ENCODE assay signal across 8 cellular contexts in the genomic region with DNA sequence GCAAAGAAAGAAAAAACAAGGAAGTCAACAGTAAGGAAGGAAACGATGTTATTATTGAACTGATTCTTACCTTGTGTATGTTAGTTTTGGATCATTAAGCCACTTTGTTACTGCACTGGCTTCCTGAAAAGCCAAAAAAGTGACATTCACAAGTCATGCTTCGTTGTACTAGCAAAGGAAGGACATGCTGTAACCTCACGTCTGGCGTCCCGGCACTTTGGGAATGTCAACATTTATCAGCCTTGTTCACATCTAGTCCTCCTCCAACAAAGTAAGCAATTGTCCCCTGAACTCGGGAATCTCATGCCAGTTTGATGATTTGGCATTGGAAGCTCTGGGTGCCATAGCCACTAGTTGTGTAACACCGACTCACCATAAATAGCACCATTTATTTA. TPM values are rescaled to one million over a fixed set of nuclear protein-coding genes. Genes with fewer than 3 reads are reported as not detected.
DNase-seq lines count a peak whose midpoint lies in the region; ATAC-seq, FAIRE-seq and TF ChIP-seq lines count a peak whose summit lies in the region.

No MANE protein-coding gene starts in this region.

- TF ChIP-seq POLR2A in K562 (conservative IDR thresholded peaks at IDR 0.05): no peak

- no peaks in the 10 kb centered on the region for H3K9me1 ChIP-seq in K562 (ENCODE audit: control insufficient read depth, insufficient read depth, low read length)

- intact Hi-C loops in K562 (cut with micrococcal nuclease): no loop called here
- intact Hi-C loops in posterior cingulate gyrus (cut with DNase I): no loop called here

- TF ChIP-seq CTCF in K562 (IDR thresholded peaks at IDR 0.05 in 2 of 3, conservative IDR thresholded peaks at IDR 0.05 in 1 of 3; ENCODE audit: insufficient read depth in 2 of 3, low read depth in 1 of 3, low read length in 3 of 3): no peak

- ATAC-seq in K562 (no peak), HG03571 (IDR thresholded peaks at IDR 0.05; ENCODE audit: unreplicated experiment) (no peak)

- no peaks in the 10 kb centered on the region for H3K79me2 ChIP-seq in ACC112 (ENCODE audit: control insufficient read depth, insufficient read depth, low read length, unreplicated experiment)
- H3K79me2 ChIP-seq in K562 (ENCODE audit: control insufficient read depth, insufficient read depth, low read length): peaks cover 3% of the 10 kb centered on the region; the same call in 1 of the 3 replicates

- H3K4me3 ChIP-seq in ACC112 (ENCODE audit: low read depth, low read length): peak overlapping the region; percentile 82
- peak overlapping the region; percentile 62 for H3K4me3 ChIP-seq in HUES48 (ENCODE audit: low read depth, low read length)
- H3K4me3 ChIP-seq in K562: peak overlapping the region; percentile 67
- H3K4me3 ChIP-seq in mononuclear cell (ENCODE audit: low read length): peak overlapping the region; percentile 75

- peaks cover 11% of the 10 kb centered on the region; the same call in 1 of the 2 replicates for H3K36me3 ChIP-seq in ACC112 (ENCODE audit: insufficient read depth, low read length)
- peaks cover 9% of the 10 kb centered on the region for H3K36me3 ChIP-seq in HUES48 (ENCODE audit: control insufficient read depth, insufficient read depth, low read length)
- peaks cover 15% of the 10 kb centered on the region; the same call in 2 of the 3 replicates for H3K36me3 ChIP-seq in K562 (ENCODE audit: control insufficient read depth, insufficient read depth, low read length)

- H3K27me3 ChIP-seq in ACC112 (ENCODE audit: insufficient read depth, low read length) (no peaks in the 10 kb centered on the region), HUES48 (ENCODE audit: control insufficient read depth, insufficient read depth, low read length) (peaks cover 9% of the 10 kb centered on the region), K562 (ENCODE audit: control insufficient read depth in 2 of 2, insufficient read depth in 2 of 2, low read length in 2 of 2) (no peaks in the 10 kb centered on the region), mononuclear cell (ENCODE audit: insufficient read depth, low read length) (no peaks in the 10 kb centered on the region)

- no peaks in the 10 kb centered on the region for H3K9me3 ChIP-seq in HUES48 (ENCODE audit: control insufficient read depth, insufficient read depth, low read length)
- H3K9me3 ChIP-seq in K562 (replicated peaks; ENCODE audit: control insufficient read depth, insufficient read depth, low read depth, low read length): no peaks in the 10 kb centered on the region
- no peaks in the 10 kb centered on the region for H3K9me3 ChIP-seq in mononuclear cell (ENCODE audit: low read depth, low read length)

- H4K20me1 ChIP-seq in K562 (replicated peaks; ENCODE audit: control insufficient read depth, insufficient read depth, low read length): no peaks in the 10 kb centered on the region

- in situ Hi-C loops in K562 (cut with MboI): no loop called here

- peak overlapping the region; percentile 91 for H3K4me2 ChIP-seq in K562 (ENCODE audit: insufficient read depth, low read length)

- no peak for TF ChIP-seq RAD21 in K562 (CRISPR knock-in tag; conservative IDR thresholded peaks at IDR 0.05 in 1 of 2, IDR thresholded peaks at IDR 0.05 in 1 of 2)

- CTCF ChIA-PET in K562 (lab: Yijun Ruan, JAX; ENCODE audit: low intra/inter-chr PET ratio): interaction anchor here (0.6 kb wide), 2 partner anchors 35 to 86 kb away, joined by 3 to 6 read pairs; no protein-coding TSS in a partner anchor

- WGBS in K562 (ENCODE audit: insufficient coverage, low coverage, missing lambda C conversion rate): 46% methylated on average over 7 of the region's 7 CpGs

- H3K9ac ChIP-seq in HUES48 (ENCODE audit: low read depth, low read length) (no peak overlapping the region), K562 (ENCODE audit: insufficient read depth in 1 of 2, low read depth in 2 of 2, low read length in 2 of 2) (peak overlapping the region in 1 of 2 experiments; percentile 85; a peak in 2 of 4 replicates)

- H2AFZ ChIP-seq in ACC112 (ENCODE audit: low read length, unreplicated experiment) (peak overlapping the region; percentile 97), K562 (ENCODE audit: low read depth, low read length) (peak overlapping the region; percentile 96)

- H3K27ac ChIP-seq in ACC112 (ENCODE audit: low read depth, low read length) (no peak overlapping the region), HUES48 (ENCODE audit: low read depth, low read length) (no peak overlapping the region), K562 (ENCODE audit: extremely low read depth, low read depth, low read length) (peak overlapping the region; percentile 72)

- no TSS peak for BruUV-seq in K562 (replicated peaks; lab: Mats Ljungman, UMichigan)

- H3K4me1 ChIP-seq in ACC112 (ENCODE audit: control insufficient read depth, insufficient read depth, low read length, unreplicated experiment) (peaks cover 22% of the 10 kb centered on the region), HUES48 (ENCODE audit: control insufficient read depth, insufficient read depth, low read length) (peaks cover 6% of the 10 kb centered on the region; the same call in 1 of the 2 replicates), K562 (replicated peaks in 1 of 2; ENCODE audit: control insufficient read depth in 2 of 2, insufficient read depth in 2 of 2, low read length in 2 of 2) (peaks cover 12 to 18% of the 10 kb centered on the region in 2 experiments), mononuclear cell (ENCODE audit: insufficient read depth, low read length) (peaks cover 17% of the 10 kb centered on the region)

- FAIRE-seq in K562 (lab: Jason Lieb, UNC): peak; percentile 40

- POLR2A ChIA-PET in K562 (lab: Yijun Ruan, JAX): interaction anchor here (0.8 to 1.6 kb wide), 4 partner anchors 9 to 411 kb away, joined by 3 to 4 read pairs (median 4); no protein-coding TSS in a partner anchor

- no peak for TF ChIP-seq EP300 in K562 (IDR thresholded peaks at IDR 0.05; ENCODE audit: low read length)

- DNase-seq in K562 (ENCODE audit: extremely low read depth in 1 of 4, low spot score in 3 of 4) (peak in 2 of 4 experiments; percentile 12 to 21), NCI-H187 (lab: John Stamatoyannopoulos, UW) (no peak), posterior cingulate gyrus (no peak)
- no peak for DNase-seq in stimulated activated naive CD4-positive, alpha-beta T cell (lab: John Stamatoyannopoulos, UW)

RNA-seq across cellular contexts. Expression of gene MKS1, which starts 0.7 kb away (rescaled TPM):
- 68.2 and 109 TPM in 2 replicates for total RNA-seq in K562 (2011; cell fraction: chromatin; rRNA removed; ENCODE audit: low replicate concordance)
- total RNA-seq in K562 (2011; cell fraction: nucleolus; rRNA removed): 49.3 and 61.5 TPM in 2 replicates
- 63.9 and 64.8 TPM in 2 replicates for total RNA-seq in K562 (2011; cell fraction: nucleoplasm; rRNA removed)
- total RNA-seq in K562 (2014; rRNA removed): 21.1 and 25.7 TPM in 2 replicates
- total RNA-seq in K562 (2014; rRNA removed; fragmentation: Illumina TruSeq; extraction: Trizol): 18.0 and 18.8 TPM in 2 replicates
- 20.3 and 21.7 TPM in 2 replicates for total RNA-seq in K562 (2015; rRNA removed; fragmentation: Illumina TruSeq; extraction: Trizol)
- total RNA-seq in K562 (2021): 27.0 and 27.5 TPM in 2 replicates
- polyA plus RNA-seq in K562 (2011; rRNA removed): 27.1 and 40.0 TPM in 2 replicates
- 21.3 and 26.4 TPM in 2 replicates for polyA plus RNA-seq in K562 (2011; cell fraction: cytosol; rRNA removed)
- 137 and 165 TPM in 2 replicates for polyA plus RNA-seq in K562 (2011; cell fraction: nucleus; rRNA removed)
- 27.9 and 31.8 TPM in 2 replicates for polyA plus RNA-seq in K562 (2012)
- polyA plus RNA-seq in K562 (2014; fragmentation: Illumina TruSeq; extraction: Trizol): 27.8 and 31.0 TPM in 2 replicates
- polyA plus RNA-seq in K562 (2014; fragmentation: Nextera tagmentation; extraction: Ambion mirVana): 10 to 100 TPM; 16.3 to 27.8 TPM
- 23.5 and 25.9 TPM in 2 replicates for polyA plus RNA-seq in K562 (2014; rRNA removed)
- polyA minus RNA-seq in K562 (2011; rRNA and poly(A)+ RNA removed): 20.7 and 21.6 TPM in 2 replicates
- 11.4 and 13.6 TPM in 2 replicates for polyA minus RNA-seq in K562 (2011; cell fraction: cytosol; rRNA and poly(A)+ RNA removed)
- 27.5 and 39.7 TPM in 2 replicates for polyA minus RNA-seq in K562 (2011; cell fraction: nucleus; rRNA and poly(A)+ RNA removed)
- total RNA-seq in mononuclear cell: 1.2 TPM

RNA-seq across cellular contexts. Expression of gene LPO, which starts 18.6 kb away (rescaled TPM):
- not detected in 2 replicates for total RNA-seq in K562 (2011; cell fraction: chromatin; rRNA removed; ENCODE audit: low replicate concordance)
- not detected in 2 replicates for total RNA-seq in K562 (2011; cell fraction: nucleolus; rRNA removed)
- total RNA-seq in K562 (2011; cell fraction: nucleoplasm; rRNA removed): not detected in 2 replicates
- total RNA-seq in K562 (2014; rRNA removed) (not detected in 2 replicates), K562 (2014; rRNA removed; fragmentation: Illumina TruSeq; extraction: Trizol) (not detected in 2 replicates), K562 (2015; rRNA removed; fragmentation: Illumina TruSeq; extraction: Trizol) (not detected in 2 replicates), K562 (2021) (0.11 TPM in 1 of 2 replicates, not detected in the other), mononuclear cell (not detected)
- polyA plus RNA-seq in K562 (2011; rRNA removed) (not detected in 2 replicates), K562 (2014; fragmentation: Illumina TruSeq; extraction: Trizol) (not detected in 2 replicates), K562 (2014; fragmentation: Nextera tagmentation; extraction: Ambion mirVana) (not detected), K562 (2014; rRNA removed) (0.07 TPM in 1 of 2 replicates, not detected in the other)
- 0.03 and 0.04 TPM in 2 replicates for polyA plus RNA-seq in K562 (2011; cell fraction: cytosol; rRNA removed)
- not detected in 2 replicates for polyA plus RNA-seq in K562 (2011; cell fraction: nucleus; rRNA removed)
- 1.1 TPM in 1 of 2 replicates, not detected in the other for polyA plus RNA-seq in K562 (2012)
- 0.57 TPM in 1 of 2 replicates, not detected in the other for polyA minus RNA-seq in K562 (2011; rRNA and poly(A)+ RNA removed)
- polyA minus RNA-seq in K562 (2011; cell fraction: cytosol; rRNA and poly(A)+ RNA removed): not detected in 2 replicates
- polyA minus RNA-seq in K562 (2011; cell fraction: nucleus; rRNA and poly(A)+ RNA removed): not detected in 2 replicates

RNA-seq across cellular contexts. Expression of gene EPX, which starts 27.3 kb away (rescaled TPM):
- total RNA-seq in K562 (2011; cell fraction: chromatin; rRNA removed; ENCODE audit: low replicate concordance): not detected in 2 replicates
- not detected in 2 replicates for total RNA-seq in K562 (2011; cell fraction: nucleolus; rRNA removed)
- total RNA-seq in K562 (2011; cell fraction: nucleoplasm; rRNA removed): not detected in 2 replicates
- total RNA-seq in K562 (2014; rRNA removed): 0.08 TPM in 1 of 2 replicates, not detected in the other
- total RNA-seq in K562 (2014; rRNA removed; fragmentation: Illumina TruSeq; extraction: Trizol): not detected in 2 replicates
- total RNA-seq in K562 (2015; rRNA removed; fragmentation: Illumina TruSeq; extraction: Trizol): 0.33 and 0.45 TPM in 2 replicates
- 0.20 and 0.22 TPM in 2 replicates for total RNA-seq in K562 (2021)
- not detected in 2 replicates for polyA plus RNA-seq in K562 (2011; rRNA removed)
- polyA plus RNA-seq in K562 (2011; cell fraction: cytosol; rRNA removed): not detected in 2 replicates
- polyA plus RNA-seq in K562 (2011; cell fraction: nucleus; rRNA removed): 0.04 TPM in 1 of 2 replicates, not detected in the other
- polyA plus RNA-seq in K562 (2012): 1.7 and 2.5 TPM in 2 replicates
- 0.21 and 0.30 TPM in 2 replicates for polyA plus RNA-seq in K562 (2014; fragmentation: Illumina TruSeq; extraction: Trizol)
- polyA plus RNA-seq in K562 (2014; fragmentation: Nextera tagmentation; extraction: Ambion mirVana): under 1 TPM; 0.07 to 0.11 TPM
- polyA plus RNA-seq in K562 (2014; rRNA removed): 0.17 and 0.22 TPM in 2 replicates
- not detected in 2 replicates for polyA minus RNA-seq in K562 (2011; rRNA and poly(A)+ RNA removed)
- polyA minus RNA-seq in K562 (2011; cell fraction: cytosol; rRNA and poly(A)+ RNA removed): not detected in 2 replicates
- polyA minus RNA-seq in K562 (2011; cell fraction: nucleus; rRNA and poly(A)+ RNA removed): not detected in 2 replicates
- under 0.01 TPM for total RNA-seq in mononuclear cell

RNA-seq across cellular contexts. Expression of gene OR4D2, which starts 53.0 kb away (rescaled TPM):
- total RNA-seq in K562 (2011; cell fraction: chromatin; rRNA removed; ENCODE audit: low replicate concordance): not detected in 2 replicates
- not detected in 2 replicates for total RNA-seq in K562 (2011; cell fraction: nucleolus; rRNA removed)
- not detected in 2 replicates for total RNA-seq in K562 (2011; cell fraction: nucleoplasm; rRNA removed)
- total RNA-seq in K562 (2014; rRNA removed) (not detected in 2 replicates), K562 (2014; rRNA removed; fragmentation: Illumina TruSeq; extraction: Trizol) (not detected in 2 replicates), K562 (2015; rRNA removed; fragmentation: Illumina TruSeq; extraction: Trizol) (not detected in 2 replicates), K562 (2021) (not detected in 2 replicates), mononuclear cell (not detected)
- polyA plus RNA-seq in K562 (2011; rRNA removed) (not detected in 2 replicates), K562 (2014; fragmentation: Illumina TruSeq; extraction: Trizol) (not detected in 2 replicates), K562 (2014; fragmentation: Nextera tagmentation; extraction: Ambion mirVana) (not detected), K562 (2014; rRNA removed) (not detected in 2 replicates)
- not detected in 2 replicates for polyA plus RNA-seq in K562 (2011; cell fraction: cytosol; rRNA removed)
- not detected in 2 replicates for polyA plus RNA-seq in K562 (2011; cell fraction: nucleus; rRNA removed)
- not detected in 2 replicates for polyA plus RNA-seq in K562 (2012)
- not detected in 2 replicates for polyA minus RNA-seq in K562 (2011; rRNA and poly(A)+ RNA removed)
- polyA minus RNA-seq in K562 (2011; cell fraction: cytosol; rRNA and poly(A)+ RNA removed): not detected in 2 replicates
- polyA minus RNA-seq in K562 (2011; cell fraction: nucleus; rRNA and poly(A)+ RNA removed): not detected in 2 replicates
